In the genomic region with DNA sequence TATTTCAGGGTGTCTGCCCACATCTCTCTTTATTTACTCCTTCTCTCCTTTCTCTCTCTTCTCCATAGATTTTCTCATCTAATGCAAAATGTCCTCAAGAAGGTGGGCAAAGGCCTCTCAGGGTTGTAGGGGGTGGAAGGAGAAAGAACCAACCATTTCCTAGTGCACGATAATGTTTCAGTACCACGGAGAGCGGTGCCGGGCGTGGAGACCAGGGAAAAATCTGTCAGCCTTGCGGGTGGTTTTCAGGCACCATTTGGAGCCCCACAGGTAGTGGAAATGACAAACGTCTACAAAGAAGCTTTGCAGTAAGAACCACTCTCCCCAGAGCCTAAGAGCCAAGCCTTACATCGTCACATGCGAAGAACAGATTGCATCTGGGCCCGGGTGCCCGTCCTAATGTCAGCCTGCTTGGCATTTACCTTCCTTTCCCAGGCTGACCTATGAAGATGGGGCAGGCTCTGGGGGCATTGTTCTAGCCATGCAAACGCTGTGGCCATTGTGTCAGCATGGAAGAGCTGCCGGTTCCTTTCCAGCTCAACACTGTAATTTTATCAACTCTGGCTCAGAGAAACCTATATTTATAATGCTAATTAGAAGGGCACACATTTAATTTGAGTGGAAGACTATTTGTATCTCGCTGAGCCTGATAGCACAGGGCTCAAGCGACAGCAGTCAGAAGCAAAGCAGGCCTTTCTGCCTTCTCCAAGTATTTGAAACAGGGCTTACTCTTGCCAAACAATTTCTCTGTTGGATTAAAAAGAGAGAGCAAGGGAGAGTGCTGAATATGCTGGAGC, we compare ENCODE assay signal across 11 cellular contexts.
DNase-seq lines count a peak whose midpoint lies in the region; ATAC-seq, FAIRE-seq and TF ChIP-seq lines count a peak whose summit lies in the region.
"Had no signal": no experiment of that assay in that cellular context is flagged by ENCODE, and none has a peak within 500 bp of the region (broad histone marks: within the 10 kb centered on the region; RNA-seq: fewer than 3 reads in every experiment).

No MANE protein-coding gene starts in this region.

- POLR2A ChIA-PET in GM12878 (lab: Charles Lee) = no interaction called here

- in situ Hi-C loops in G401 (cut with HindIII; ENCODE audit: low sequenced_read_pairs) = no loop called here
- in situ Hi-C loops in GM12878 (cut with MboI) = no loop called here

- FAIRE-seq in GM12878 (lab: Jason Lieb, UNC) = no peak

- H3K36me3 ChIP-seq in GM12878 (ENCODE audit: control insufficient read depth in 2 of 2, insufficient read depth in 2 of 2, low read length in 1 of 2) (no peaks in the 10 kb centered on the region), BE2C (no peaks in the 10 kb centered on the region)

- TF ChIP-seq POLR2A in GM12878 (IDR thresholded peaks at IDR 0.05; ENCODE audit: low read depth, low read length) = no peak

- no peaks in the 10 kb centered on the region for H3K27me3 ChIP-seq in GM12878 (replicated peaks in 1 of 2; ENCODE audit: control insufficient read depth in 2 of 2, insufficient read depth in 2 of 2, low read length in 1 of 2)
- no peaks in the 10 kb centered on the region for H3K27me3 ChIP-seq in BE2C

- no peak overlapping the region for H3K9ac ChIP-seq in GM12878 (ENCODE audit: control insufficient read depth, insufficient read depth, low read length)

- H3K4me3 Mint-ChIP-seq in mesothelial cell of epicardium = no peak overlapping the region
- H3K4me3 Mint-ChIP-seq: activated T-cell treated with anti-CD3 and anti-CD28 coated beads, Interleukin-2, amount 50 U/mL, for 4 hours had no signal

- H3K4me1 ChIP-seq in GM12878 (ENCODE audit: control insufficient read depth, insufficient read depth, low read length) (no peaks in the 10 kb centered on the region), BE2C (no peaks in the 10 kb centered on the region)

- no peak for TF ChIP-seq CTCF in GM12878 (IDR thresholded peaks at IDR 0.05 in 2 of 3, conservative IDR thresholded peaks at IDR 0.05 in 1 of 3; ENCODE audit: control insufficient read depth in 2 of 3, extremely low read depth in 1 of 3, insufficient read depth in 1 of 3, low read depth in 3 of 3, low read length in 3 of 3)
- TF ChIP-seq CTCF in mesothelial cell of epicardium (IDR thresholded peaks at IDR 0.05; ENCODE audit: unreplicated experiment) = no peak
- no peak for TF ChIP-seq CTCF in BE2C (IDR thresholded peaks at IDR 0.05; ENCODE audit: low read depth, low read length)

- ATAC-seq in GM12878 = no peak
- ATAC-seq in GM21367 (IDR thresholded peaks at IDR 0.05; ENCODE audit: unreplicated experiment) = no peak
- ATAC-seq: activated T-cell treated with anti-CD3 and anti-CD28 coated beads, Interleukin-2, amount 50 U/mL, for 4 hours had no signal

- no peaks in the 10 kb centered on the region for H3K4me1 Mint-ChIP-seq in mesothelial cell of epicardium

- TF ChIP-seq RAD21 in GM12878 (IDR thresholded peaks at IDR 0.05; ENCODE audit: insufficient read depth, low read depth, low read length) = no peak

- intact Hi-C loops in GM12878 (cut with micrococcal nuclease; ENCODE audit: unreplicated experiment) = no loop called here

- BruUV-seq in GM12878 (replicated peaks; lab: Mats Ljungman, UMichigan) = no TSS peak

- no peak overlapping the region for H3K27ac Mint-ChIP-seq in mesothelial cell of epicardium

- H3K4me3 ChIP-seq in GM12878 (no peak overlapping the region), BE2C (ENCODE audit: low read depth, low read length) (no peak overlapping the region)
- H3K4me3 ChIP-seq: SK-N-MC had no signal

- no peak overlapping the region for H3K27ac ChIP-seq in GM12878 (ENCODE audit: control insufficient read depth, insufficient read depth)
- H3K27ac ChIP-seq: SK-N-MC had no signal

- DNase-seq in G401 (ENCODE audit: low spot score) = peak; percentile 69
- peak; percentile 16 for DNase-seq in M059J (ENCODE audit: low read depth)
- DNase-seq in GM12878 (ENCODE audit: low read depth, low spot score) = no peak
- DNase-seq in mesothelial cell of epicardium (ENCODE audit: low spot score in 2 of 2, unreplicated experiment in 2 of 2) = peak; percentile 32 to 64
- no peak for DNase-seq in NCI-H748 treated with DMSO at 0.1 percent for 48 hours (lab: John Stamatoyannopoulos, UW)
- DNase-seq in BE2C = no peak
- DNase-seq: activated T-cell treated with anti-CD3 and anti-CD28 coated beads, Interleukin-2, amount 50 U/mL, for 4 hours; GF-D8; NCI-H1092 had no signal

- no peak for TF ChIP-seq EP300 in GM12878 (IDR thresholded peaks at IDR 0.05; ENCODE audit: borderline replicate concordance in 1 of 2, control insufficient read depth in 1 of 2, low read depth in 2 of 2, low read length in 2 of 2)

- H3K36me3 Mint-ChIP-seq in mesothelial cell of epicardium = peaks cover 6% of the 10 kb centered on the region

- 55% methylated on average over 15 of the region's 15 CpGs for WGBS in GM12878 (ENCODE audit: insufficient coverage, insufficient replicate concordance, low lambda C conversion rate, missing lambda C conversion rate)

- CTCF ChIA-PET in GM12878 (lab: Yijun Ruan, JAX) = no interaction called here

- no peak overlapping the region for H3K4me2 ChIP-seq in GM12878 (ENCODE audit: control insufficient read depth, insufficient read depth)

- no peaks in the 10 kb centered on the region for H3K27me3 Mint-ChIP-seq in mesothelial cell of epicardium (ENCODE audit: low read depth)

- H4K20me1 ChIP-seq in GM12878 (ENCODE audit: control insufficient read depth, insufficient read depth) = no peaks in the 10 kb centered on the region

- no peak overlapping the region for H2AFZ ChIP-seq in GM12878 (ENCODE audit: control insufficient read depth, low read depth, low read length)

- RAD21 ChIA-PET in GM12878 (lab: Charles Lee; ENCODE audit: unreplicated experiment) = no interaction called here

- peaks cover 4% of the 10 kb centered on the region for H3K9me3 Mint-ChIP-seq in mesothelial cell of epicardium

- H3K79me2 ChIP-seq in GM12878 (ENCODE audit: control insufficient read depth, insufficient read depth, low read length) = no peaks in the 10 kb centered on the region

- SMC1A ChIA-PET in GM12878 (lab: Charles Lee; ENCODE audit: uncharacterized antibody, unreplicated experiment) = no interaction called here

- H3K9me3 ChIP-seq in GM12878 (replicated peaks; ENCODE audit: control insufficient read depth, insufficient read depth, low read length) (no peaks in the 10 kb centered on the region), BE2C (no peaks in the 10 kb centered on the region)

TF ChIP-seq in GM12878, 131 proteins besides CTCF, POLR2A, EP300 and RAD21:
- no peak for TF ChIP-seq RELA (IDR thresholded peaks at IDR 0.05; ENCODE audit: borderline replicate concordance, partially characterized antibody)
- TF ChIP-seq, protein P1, sequence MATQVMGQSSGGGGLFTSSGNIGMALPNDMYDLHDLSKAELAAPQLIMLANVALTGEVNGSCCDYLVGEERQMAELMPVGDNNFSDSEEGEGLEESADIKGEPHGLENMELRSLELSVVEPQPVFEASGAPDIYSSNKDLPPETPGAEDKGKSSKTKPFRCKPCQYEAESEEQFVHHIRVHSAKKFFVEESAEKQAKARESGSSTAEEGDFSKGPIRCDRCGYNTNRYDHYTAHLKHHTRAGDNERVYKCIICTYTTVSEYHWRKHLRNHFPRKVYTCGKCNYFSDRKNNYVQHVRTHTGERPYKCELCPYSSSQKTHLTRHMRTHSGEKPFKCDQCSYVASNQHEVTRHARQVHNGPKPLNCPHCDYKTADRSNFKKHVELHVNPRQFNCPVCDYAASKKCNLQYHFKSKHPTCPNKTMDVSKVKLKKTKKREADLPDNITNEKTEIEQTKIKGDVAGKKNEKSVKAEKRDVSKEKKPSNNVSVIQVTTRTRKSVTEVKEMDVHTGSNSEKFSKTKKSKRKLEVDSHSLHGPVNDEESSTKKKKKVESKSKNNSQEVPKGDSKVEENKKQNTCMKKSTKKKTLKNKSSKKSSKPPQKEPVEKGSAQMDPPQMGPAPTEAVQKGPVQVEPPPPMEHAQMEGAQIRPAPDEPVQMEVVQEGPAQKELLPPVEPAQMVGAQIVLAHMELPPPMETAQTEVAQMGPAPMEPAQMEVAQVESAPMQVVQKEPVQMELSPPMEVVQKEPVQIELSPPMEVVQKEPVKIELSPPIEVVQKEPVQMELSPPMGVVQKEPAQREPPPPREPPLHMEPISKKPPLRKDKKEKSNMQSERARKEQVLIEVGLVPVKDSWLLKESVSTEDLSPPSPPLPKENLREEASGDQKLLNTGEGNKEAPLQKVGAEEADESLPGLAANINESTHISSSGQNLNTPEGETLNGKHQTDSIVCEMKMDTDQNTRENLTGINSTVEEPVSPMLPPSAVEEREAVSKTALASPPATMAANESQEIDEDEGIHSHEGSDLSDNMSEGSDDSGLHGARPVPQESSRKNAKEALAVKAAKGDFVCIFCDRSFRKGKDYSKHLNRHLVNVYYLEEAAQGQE (IDR thresholded peaks at IDR 0.05; ENCODE audit: low read depth, low read length) = peak; percentile 86; the same call in 1 of the 2 replicates
TF ChIP-seq in GM12878: peak in this region for 1.

Comparison
In these comparisons a context has a peak if more than half of its experiments do, and no peak if none do; other contexts are left out.
1. DNase-seq: peak in G401 (single experiment), M059J (single experiment) and mesothelial cell of epicardium (2 of 2); none in GM12878 (single experiment), NCI-H748 treated with DMSO at 0.1 percent for 48 hours (single experiment) and BE2C (single experiment).